Comparison of ENCODE assay signal across 1 cellular context in genomic region chr12:52050771-52051541, GRCh38.
A peak's percentile ranks its signal among the peaks of the same experiment; 100 is the strongest.
TF ChIP-seq lines count a peak whose summit lies in the region.

NR4A1 (plus strand) TSS chr12:52051442; CDS start chr12:52054329, 2,887 bp downstream.

TF ChIP-seq in K562, 482 proteins besides CTCF, POLR2A, EP300 and RAD21 (continued from another document and continues in another):
- peak; percentile 97 for TF ChIP-seq ELK1 (CRISPR knock-in tag; IDR thresholded peaks at IDR 0.05)
- TF ChIP-seq MLX (CRISPR knock-in tag; conservative IDR thresholded peaks at IDR 0.05) = no peak
- TF ChIP-seq HMG20B (CRISPR knock-in tag; IDR thresholded peaks at IDR 0.05) = no peak
- TF ChIP-seq TCF3 (CRISPR knock-in tag; IDR thresholded peaks at IDR 0.05) = 0 out of 2 replicates have a peak, but pooled peaks have one; percentile 13
- no peak for TF ChIP-seq HNRNPK (IDR thresholded peaks at IDR 0.05; ENCODE audit: low read depth, low read length, poor library complexity, severe bottlenecking)
- no peak for TF ChIP-seq ZNF280B (CRISPR knock-in tag; IDR thresholded peaks at IDR 0.05)
- TF ChIP-seq PTBP1 (IDR thresholded peaks at IDR 0.05; ENCODE audit: low read depth, low read length) = no peak
- no peak for TF ChIP-seq KLF13 (tag; IDR thresholded peaks at IDR 0.05; ENCODE audit: borderline replicate concordance, low read depth)
- TF ChIP-seq PYGO2 (tag; IDR thresholded peaks at IDR 0.05) = no peak
- TF ChIP-seq ZNF57 (CRISPR knock-in tag; IDR thresholded peaks at IDR 0.05) = no peak
- TF ChIP-seq MCM2 (IDR thresholded peaks at IDR 0.05; ENCODE audit: low read depth) = no peak
- TF ChIP-seq ZNF395 (CRISPR knock-in tag; IDR thresholded peaks at IDR 0.05) = peak; percentile 68; the same call in 1 of the 2 replicates
- TF ChIP-seq NUFIP1 (IDR thresholded peaks at IDR 0.05; ENCODE audit: partially characterized antibody) = no peak
- TF ChIP-seq MCM7 (IDR thresholded peaks at IDR 0.05) = no peak
- no peak for TF ChIP-seq NR2C1 (IDR thresholded peaks at IDR 0.05)
- TF ChIP-seq NR2C1 (tag; IDR thresholded peaks at IDR 0.05) = no peak
- TF ChIP-seq DDX20 (tag; IDR thresholded peaks at IDR 0.05; ENCODE audit: low read depth) = no peak
- no peak for TF ChIP-seq CBFB (CRISPR knock-in tag; IDR thresholded peaks at IDR 0.05)
- TF ChIP-seq PRPF4 (IDR thresholded peaks at IDR 0.05; ENCODE audit: insufficient read depth, low read depth, low read length, poor library complexity, severe bottlenecking) = no peak
- no peak for TF ChIP-seq ZNF436 (CRISPR knock-in tag; IDR thresholded peaks at IDR 0.05)
- TF ChIP-seq POU5F1 (IDR thresholded peaks at IDR 0.05; ENCODE audit: borderline replicate concordance, low read depth, low read length, partially characterized antibody) = no peak
- 0 out of 4 replicates have a peak, but pooled peaks of 1 of the 2 experiments have one; percentile 20 for TF ChIP-seq HDAC1 (IDR thresholded peaks at IDR 0.05)
- 0 out of 2 replicates have a peak, but pooled peaks have one; percentile 53 for TF ChIP-seq HMGXB4 (CRISPR knock-in tag; IDR thresholded peaks at IDR 0.05)
- no peak for TF ChIP-seq SREBF1 (IDR thresholded peaks at IDR 0.05; ENCODE audit: borderline replicate concordance, low read depth, low read length)
- no peak for TF ChIP-seq LARP7 (IDR thresholded peaks at IDR 0.05)
- no peak for TF ChIP-seq ILK (tag; IDR thresholded peaks at IDR 0.05; ENCODE audit: borderline replicate concordance, low read depth)
- peak; percentile 77; the same call in 1 of the 2 replicates for TF ChIP-seq HIVEP1 (CRISPR knock-in tag; IDR thresholded peaks at IDR 0.05)
- no peak for TF ChIP-seq IFI16 (CRISPR knock-in tag; IDR thresholded peaks at IDR 0.05)
- no peak for TF ChIP-seq FOXP1 (CRISPR knock-in tag; IDR thresholded peaks at IDR 0.05)
- no peak for TF ChIP-seq WHSC1 (IDR thresholded peaks at IDR 0.05; ENCODE audit: low read length)
- 0 out of 2 replicates have a peak, but pooled peaks have one; percentile 34 for TF ChIP-seq BHLHE40 (IDR thresholded peaks at IDR 0.05; ENCODE audit: low read length)
- TF ChIP-seq HNRNPL (IDR thresholded peaks at IDR 0.05; ENCODE audit: low read depth, low read length) = no peak
- no peak for TF ChIP-seq TAL1 (IDR thresholded peaks at IDR 0.05)
- TF ChIP-seq JUNB (CRISPR knock-in tag; conservative IDR thresholded peaks at IDR 0.05) = no peak
- TF ChIP-seq ETV5 (CRISPR knock-in tag; IDR thresholded peaks at IDR 0.05; ENCODE audit: low read depth) = no peak
- no peak; the same call in 1 of the 2 replicates for TF ChIP-seq SAFB (IDR thresholded peaks at IDR 0.05; ENCODE audit: borderline replicate concordance, low read depth, low read length)
- TF ChIP-seq NCOA4 (IDR thresholded peaks at IDR 0.05; ENCODE audit: partially characterized antibody) = no peak
- no peak for TF ChIP-seq FOXJ2 (tag; IDR thresholded peaks at IDR 0.05)
- TF ChIP-seq DLX4 (CRISPR knock-in tag; IDR thresholded peaks at IDR 0.05) = no peak
- no peak; the same call in 1 of the 2 replicates for TF ChIP-seq EP400 (IDR thresholded peaks at IDR 0.05)
- TF ChIP-seq SAFB2 (IDR thresholded peaks at IDR 0.05; ENCODE audit: borderline replicate concordance, low read depth, low read length, severe bottlenecking) = no peak
- TF ChIP-seq SOX6 (IDR thresholded peaks at IDR 0.05) = 0 out of 2 replicates have a peak, but pooled peaks have one; percentile 29
- TF ChIP-seq TCF7 (IDR thresholded peaks at IDR 0.05; ENCODE audit: borderline replicate concordance) = peak; percentile 94
- no peak for TF ChIP-seq E2F1 (CRISPR knock-in tag; IDR thresholded peaks at IDR 0.05)
- TF ChIP-seq ZSCAN29 (IDR thresholded peaks at IDR 0.05) = peak; percentile 91
- no peak for TF ChIP-seq KLF16 (IDR thresholded peaks at IDR 0.05)
- no peak for TF ChIP-seq RREB1 (CRISPR knock-in tag; IDR thresholded peaks at IDR 0.05)
- TF ChIP-seq TAF15 (IDR thresholded peaks at IDR 0.05; ENCODE audit: low read depth, low read length) = no peak
- TF ChIP-seq EWSR1 (IDR thresholded peaks at IDR 0.05; ENCODE audit: borderline replicate concordance, low read depth, partially characterized antibody) = no peak
- TF ChIP-seq DIDO1 (tag; IDR thresholded peaks at IDR 0.05; ENCODE audit: low read depth) = 0 out of 2 replicates have a peak, but pooled peaks have one; percentile 32
- TF ChIP-seq ZBTB2 (IDR thresholded peaks at IDR 0.05) = no peak
- peak; percentile 22; the same call in 1 of the 2 replicates for TF ChIP-seq LCOR (CRISPR knock-in tag; IDR thresholded peaks at IDR 0.05)
- TF ChIP-seq PML (IDR thresholded peaks at IDR 0.05; ENCODE audit: low read length) = no peak
- peak; percentile 74 for TF ChIP-seq TBP (optimal IDR thresholded peaks at IDR 0.05; ENCODE audit: low read depth, low read length)
- no peak for TF ChIP-seq MTF1 (CRISPR knock-in tag; IDR thresholded peaks at IDR 0.05; ENCODE audit: borderline replicate concordance)
- TF ChIP-seq GTF2A2 (tag; IDR thresholded peaks at IDR 0.05) = no peak
- TF ChIP-seq TAF1 (IDR thresholded peaks at IDR 0.05; ENCODE audit: control insufficient read depth, extremely low read depth, insufficient read depth, low read length, severe bottlenecking) = peak; percentile 37
- TF ChIP-seq IRF1 (CRISPR knock-in tag; IDR thresholded peaks at IDR 0.05; ENCODE audit: borderline replicate concordance) = no peak
- no peak for TF ChIP-seq SREBF2 (CRISPR knock-in tag; IDR thresholded peaks at IDR 0.05)
- TF ChIP-seq SNIP1 (IDR thresholded peaks at IDR 0.05; ENCODE audit: low read depth) = no peak
